ENCODE assay signal across 7 cellular contexts in genomic region chr1:171313319-171313834, GRCh38. TPM values are rescaled to one million over a fixed set of nuclear protein-coding genes. Genes with fewer than 3 reads are reported as not detected.
A peak's percentile ranks its signal among the peaks of the same experiment; 100 is the strongest.
DNase-seq lines count a peak whose midpoint lies in the region; ATAC-seq and TF ChIP-seq lines count a peak whose summit lies in the region.

No MANE protein-coding gene starts in this region.

- H3K4me1 Mint-ChIP-seq in glutamatergic neuron (ENCODE audit: low read depth, unreplicated experiment): no peaks in the 10 kb centered on the region

- peak; percentile 43 for ATAC-seq in GM19324 (IDR thresholded peaks at IDR 0.05; ENCODE audit: low FRiP score, unreplicated experiment)
- ATAC-seq in HG02884 (IDR thresholded peaks at IDR 0.05; ENCODE audit: unreplicated experiment): peak; percentile 54

- peaks cover 24% of the 10 kb centered on the region for H3K4me1 ChIP-seq in adipocyte (ENCODE audit: control insufficient read depth, insufficient read depth, low read length)
- H3K4me1 ChIP-seq in rectal smooth muscle tissue (ENCODE audit: control insufficient read depth, insufficient read depth, low read length): no peaks in the 10 kb centered on the region

- no peaks in the 10 kb centered on the region for H3K36me3 Mint-ChIP-seq in glutamatergic neuron (ENCODE audit: unreplicated experiment)

- H3K9ac ChIP-seq in adipocyte (ENCODE audit: low read length): peak overlapping the region; percentile 41
- no peak overlapping the region for H3K9ac ChIP-seq in rectal smooth muscle tissue (ENCODE audit: low read length)

- peak overlapping the region; percentile 64 for H3K27ac ChIP-seq in rectal smooth muscle tissue (ENCODE audit: low read depth, low read length)

- no peak overlapping the region for H3K27ac Mint-ChIP-seq in glutamatergic neuron (ENCODE audit: unreplicated experiment)

- H3K9me3 ChIP-seq in adipocyte (ENCODE audit: control insufficient read depth, low read length): no peaks in the 10 kb centered on the region

- H3K36me3 ChIP-seq in adipocyte (ENCODE audit: control insufficient read depth, insufficient read depth, low read length, severe bottlenecking): no peaks in the 10 kb centered on the region
- no peaks in the 10 kb centered on the region for H3K36me3 ChIP-seq in rectal smooth muscle tissue (ENCODE audit: control insufficient read depth, insufficient read depth, low read length)

- H3K4me3 ChIP-seq in adipocyte (ENCODE audit: low read length): no peak overlapping the region
- H3K4me3 ChIP-seq in rectal smooth muscle tissue (ENCODE audit: low read length): no peak overlapping the region

- H3K4me3 Mint-ChIP-seq in glutamatergic neuron (ENCODE audit: unreplicated experiment): no peak overlapping the region

- H3K9me3 Mint-ChIP-seq in glutamatergic neuron (ENCODE audit: unreplicated experiment): no peaks in the 10 kb centered on the region

- TF ChIP-seq CTCF in glutamatergic neuron (IDR thresholded peaks at IDR 0.05; ENCODE audit: partially characterized antibody, unreplicated experiment): no peak

- no peaks in the 10 kb centered on the region for H3K27me3 ChIP-seq in adipocyte (replicated peaks; ENCODE audit: control insufficient read depth, insufficient read depth, low read length)
- H3K27me3 ChIP-seq in rectal smooth muscle tissue (ENCODE audit: control insufficient read depth, insufficient read depth, low read length): no peaks in the 10 kb centered on the region

- peaks cover 2% of the 10 kb centered on the region for H3K27me3 Mint-ChIP-seq in glutamatergic neuron (ENCODE audit: unreplicated experiment)

- DNase-seq in adipocyte (ENCODE audit: low read depth) (no peak), hepatic stellate cell (ENCODE audit: low spot score) (no peak), glutamatergic neuron (no peak), CD1c-positive myeloid dendritic cell (ENCODE audit: extremely low spot score) (no peak)

RNA-seq across cellular contexts. Expression of gene FMO4, which starts 0.6 kb away (rescaled TPM):
- total RNA-seq in glutamatergic neuron (ENCODE audit: unreplicated experiment): 0.56 TPM
